In genomic region chr15:57272770-57273357, GRCh38 we compare ENCODE assay signal across 15 cellular contexts.
DNase-seq lines count a peak whose midpoint lies in the region; ATAC-seq, FAIRE-seq and TF ChIP-seq lines count a peak whose summit lies in the region.
"Had no signal": no experiment of that assay in that cellular context is flagged by ENCODE, and none has a peak within 500 bp of the region (broad histone marks: within the 10 kb centered on the region; RNA-seq: fewer than 3 reads in every experiment).

No MANE protein-coding gene starts in this region.

- H3K27me3 Mint-ChIP-seq in activated T-cell treated with anti-CD3 and anti-CD28 coated beads, Interleukin-2, amount 50 U/mL, for 72 hours (ENCODE audit: low read depth) = no peaks in the 10 kb centered on the region
- no peaks in the 10 kb centered on the region for H3K27me3 Mint-ChIP-seq in stimulated activated memory B cell treated with anti-CD40 and anti-IgM and Interleukin-4, amounts not matched to agents 10 μg/mL and 1 μg/mL and 100 μg/mL, for 72 hours

- ATAC-seq in activated T-cell treated with anti-CD3 and anti-CD28 coated beads, Interleukin-2, amount 50 U/mL, for 72 hours (replicated peaks in 1 of 2) = no peak
- no peak for ATAC-seq in stimulated activated memory B cell treated with anti-CD40 and anti-IgM and Interleukin-4, amounts not matched to agents 10 μg/mL and 1 μg/mL and 100 μg/mL, for 72 hours
- no peak for ATAC-seq in HG02885 (IDR thresholded peaks at IDR 0.05; ENCODE audit: poor library complexity, unreplicated experiment)
- ATAC-seq in GM18868 (IDR thresholded peaks at IDR 0.05; ENCODE audit: unreplicated experiment) = no peak
- ATAC-seq in GM21360 (IDR thresholded peaks at IDR 0.05; ENCODE audit: unreplicated experiment) = no peak
- ATAC-seq: CD8-positive, alpha-beta T cell; PC-3 had no signal

- no peak for TF ChIP-seq CTCF in bronchial epithelial cell (IDR thresholded peaks at IDR 0.05; ENCODE audit: insufficient read depth, low read length, severe bottlenecking)

- H3K4me3 ChIP-seq in bronchial epithelial cell (ENCODE audit: low read depth, low read length) = no peak overlapping the region
- H3K4me3 ChIP-seq: BLaER1, HAP-1 had no signal

- H3K9me3 Mint-ChIP-seq in activated T-cell treated with anti-CD3 and anti-CD28 coated beads, Interleukin-2, amount 50 U/mL, for 72 hours = no peaks in the 10 kb centered on the region
- no peaks in the 10 kb centered on the region for H3K9me3 Mint-ChIP-seq in stimulated activated memory B cell treated with anti-CD40 and anti-IgM and Interleukin-4, amounts not matched to agents 10 μg/mL and 1 μg/mL and 100 μg/mL, for 72 hours
- H3K9me3 Mint-ChIP-seq: CD8-positive, alpha-beta T cell had no signal

- peaks cover 5 to 10% of the 10 kb centered on the region in 2 donors for H3K36me3 Mint-ChIP-seq in activated T-cell treated with anti-CD3 and anti-CD28 coated beads, Interleukin-2, amount 50 U/mL, for 72 hours (ENCODE audit: insufficient read depth in 2 of 2)
- peaks cover 68% of the 10 kb centered on the region for H3K36me3 Mint-ChIP-seq in stimulated activated memory B cell treated with anti-CD40 and anti-IgM and Interleukin-4, amounts not matched to agents 10 μg/mL and 1 μg/mL and 100 μg/mL, for 72 hours

- no peaks in the 10 kb centered on the region for H3K4me1 Mint-ChIP-seq in activated T-cell treated with anti-CD3 and anti-CD28 coated beads, Interleukin-2, amount 50 U/mL, for 72 hours (ENCODE audit: low read depth)
- H3K4me1 Mint-ChIP-seq in stimulated activated memory B cell treated with anti-CD40 and anti-IgM and Interleukin-4, amounts not matched to agents 10 μg/mL and 1 μg/mL and 100 μg/mL, for 72 hours = peaks cover 15% of the 10 kb centered on the region

- no peak for FAIRE-seq in bronchial epithelial cell (lab: Jason Lieb, UNC)

- H3K27ac Mint-ChIP-seq in activated T-cell treated with anti-CD3 and anti-CD28 coated beads, Interleukin-2, amount 50 U/mL, for 72 hours = peak overlapping the region; percentile 44
- peak overlapping the region; percentile 33 for H3K27ac Mint-ChIP-seq in stimulated activated memory B cell treated with anti-CD40 and anti-IgM and Interleukin-4, amounts not matched to agents 10 μg/mL and 1 μg/mL and 100 μg/mL, for 72 hours
- H3K27ac Mint-ChIP-seq: CD8-positive, alpha-beta T cell had no signal

- no peak overlapping the region for H3K4me3 Mint-ChIP-seq in activated T-cell treated with anti-CD3 and anti-CD28 coated beads, Interleukin-2, amount 50 U/mL, for 72 hours
- H3K4me3 Mint-ChIP-seq in stimulated activated memory B cell treated with anti-CD40 and anti-IgM and Interleukin-4, amounts not matched to agents 10 μg/mL and 1 μg/mL and 100 μg/mL, for 72 hours = no peak overlapping the region
- H3K4me3 Mint-ChIP-seq: CD8-positive, alpha-beta T cell had no signal

- DNase-seq in activated T-cell treated with anti-CD3 and anti-CD28 coated beads, Interleukin-2, amount 50 U/mL, for 72 hours = no peak
- DNase-seq in activated T-cell treated with anti-CD3 and anti-CD28 coated beads, Interleukin-2, amount 50 U/mL, for 1 hour = no peak
- DNase-seq in bronchial epithelial cell (ENCODE audit: low read depth) (peak; percentile 1), medulla oblongata (ENCODE audit: extremely low spot score) (peak; percentile 44)
- DNase-seq: 8988T; Calu3; CD8-positive, alpha-beta T cell; PC-3; RPMI8226 had no signal

- peaks cover 2% of the 10 kb centered on the region for H3K36me3 ChIP-seq in bronchial epithelial cell (ENCODE audit: control insufficient read depth, insufficient read depth, low read length)

- H3K27me3 ChIP-seq in bronchial epithelial cell (ENCODE audit: control insufficient read depth, insufficient read depth, low read length) = no peaks in the 10 kb centered on the region
- H3K27me3 ChIP-seq: BLaER1 had no signal

Comparison
In these comparisons a context has a peak if more than half of its experiments do, and no peak if none do; other contexts are left out.
1. DNase-seq: peak in bronchial epithelial cell (single experiment) and medulla oblongata (single experiment); none in activated T-cell treated with anti-CD3 and anti-CD28 coated beads, Interleukin-2, amount 50 U/mL, for 72 hours (0 of 2) and activated T-cell treated with anti-CD3 and anti-CD28 coated beads, Interleukin-2, amount 50 U/mL, for 1 hour (single experiment).